8 cellular contexts compared by ENCODE assay signal in the genomic region with DNA sequence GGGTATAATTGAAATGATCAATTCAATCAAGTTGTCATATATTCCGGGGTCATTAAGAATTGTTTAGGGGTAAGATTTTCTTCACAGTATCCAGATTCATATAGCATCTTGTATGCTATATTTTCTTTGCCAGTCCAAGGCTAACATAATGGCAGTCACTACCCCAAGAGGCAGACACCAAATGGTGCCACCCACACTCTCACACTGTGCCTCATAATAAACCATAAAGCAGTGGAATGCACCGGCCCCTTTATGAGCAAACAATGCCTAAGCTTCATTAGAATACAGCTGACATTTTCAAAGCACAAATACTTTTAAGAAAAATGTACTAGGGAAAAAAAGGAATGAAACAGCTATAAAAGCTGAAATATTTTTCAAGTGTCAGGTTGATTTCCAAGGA.
A peak's percentile ranks its signal among the peaks of the same experiment; 100 is the strongest.
DNase-seq lines count a peak whose midpoint lies in the region; ATAC-seq and TF ChIP-seq lines count a peak whose summit lies in the region.

No MANE protein-coding gene starts in this region.

- TF ChIP-seq POLR2A in erythroblast (IDR thresholded peaks at IDR 0.05; ENCODE audit: low read length) = no peak

- H3K27me3 Mint-ChIP-seq in CD8-positive, alpha-beta memory T cell = no peaks in the 10 kb centered on the region
- H3K27me3 Mint-ChIP-seq in T-cell (no peaks in the 10 kb centered on the region), neural crest cell (ENCODE audit: low read depth) (no peaks in the 10 kb centered on the region)

- H3K27me3 ChIP-seq in CD8-positive, alpha-beta memory T cell (ENCODE audit: insufficient read depth, low read length, poor library complexity, severe bottlenecking) = no peaks in the 10 kb centered on the region
- H3K27me3 ChIP-seq in HUES48 (ENCODE audit: control insufficient read depth, insufficient read depth, low read length) = no peaks in the 10 kb centered on the region

- H3K4me3 Mint-ChIP-seq in CD8-positive, alpha-beta memory T cell = peak overlapping the region; percentile 38 to 85 (median 70)
- H3K4me3 Mint-ChIP-seq in T-cell = peak overlapping the region; percentile 78 to 87 (median 79)
- peak overlapping the region; percentile 94 for H3K4me3 Mint-ChIP-seq in neural crest cell

- H3K4me1 ChIP-seq in CD8-positive, alpha-beta memory T cell (ENCODE audit: insufficient read depth, low read length) = peaks cover 4% of the 10 kb centered on the region
- H3K4me1 ChIP-seq in HUES48 (ENCODE audit: control insufficient read depth, insufficient read depth, low read length) = peaks cover 27% of the 10 kb centered on the region

- peaks cover 16 to 49% (median 31%) of the 10 kb centered on the region in 3 donors for H3K4me1 Mint-ChIP-seq in CD8-positive, alpha-beta memory T cell
- H3K4me1 Mint-ChIP-seq in T-cell = peaks cover 33 to 41% (median 35%) of the 10 kb centered on the region in 3 donors
- H3K4me1 Mint-ChIP-seq in neural crest cell = peaks cover 41% of the 10 kb centered on the region

- no peaks in the 10 kb centered on the region for H3K9me3 Mint-ChIP-seq in CD8-positive, alpha-beta memory T cell
- H3K9me3 Mint-ChIP-seq in T-cell (no peaks in the 10 kb centered on the region), neural crest cell (no peaks in the 10 kb centered on the region)

- POLR2A ChIA-PET in CD8-positive, alpha-beta memory T cell (lab: Charles Lee) = no interaction called here
- POLR2A ChIA-PET in T-cell (lab: Charles Lee) = no interaction called here

- peak overlapping the region; percentile 79 for H3K9ac ChIP-seq in HUES48 (ENCODE audit: low read depth, low read length)

- TF ChIP-seq CTCF in neural crest cell (conservative IDR thresholded peaks at IDR 0.05) = no peak

- no peaks in the 10 kb centered on the region for H3K36me3 ChIP-seq in CD8-positive, alpha-beta memory T cell (ENCODE audit: insufficient read depth, low read length)
- H3K36me3 ChIP-seq in HUES48 (ENCODE audit: control insufficient read depth, insufficient read depth, low read length) = peaks cover 6% of the 10 kb centered on the region

- H3K27ac ChIP-seq in CD8-positive, alpha-beta memory T cell (ENCODE audit: low read depth, low read length) = peak overlapping the region; percentile 57
- H3K27ac ChIP-seq in HUES48 (ENCODE audit: low read depth, low read length) = peak overlapping the region; percentile 93

- peak; percentile 50 for ATAC-seq in GM19035 (IDR thresholded peaks at IDR 0.05; ENCODE audit: unreplicated experiment)
- peak in 3 of 4 experiments; percentile 46 to 80 (median 53) for ATAC-seq in T-cell (replicated peaks in 1 of 4)
- ATAC-seq in GM19324 (IDR thresholded peaks at IDR 0.05; ENCODE audit: low FRiP score, unreplicated experiment) = no peak

- peaks cover 0 to 5% (median 4%) of the 10 kb centered on the region in 3 donors for H3K36me3 Mint-ChIP-seq in CD8-positive, alpha-beta memory T cell
- peaks cover 7% of the 10 kb centered on the region for H3K36me3 Mint-ChIP-seq in T-cell
- peaks cover 4% of the 10 kb centered on the region for H3K36me3 Mint-ChIP-seq in neural crest cell (ENCODE audit: low read depth)

- CTCF ChIA-PET in CD8-positive, alpha-beta memory T cell (lab: Charles Lee) = no interaction called here
- CTCF ChIA-PET in T-cell (lab: Charles Lee) = interaction anchor here in 1 of 2 donors (0.8 kb wide), 2 partner anchors 73 to 115 kb away, joined by 3 to 4 read pairs; no protein-coding TSS in a partner anchor

- peak in 1 of 5 donors; percentile 12 for DNase-seq in CD8-positive, alpha-beta memory T cell
- DNase-seq in T-cell (peak in 21 of 34 experiments; percentile 1 to 34 (median 12)), erythroblast (lab: John Stamatoyannopoulos, UW) (peak; percentile 67 to 76), neural crest cell (ENCODE audit: low read depth, low spot score) (no peak), 8988T (no peak)

- H3K27ac Mint-ChIP-seq in CD8-positive, alpha-beta memory T cell = peak overlapping the region in 5 of 8 donors; percentile 30 to 72 (median 45)
- peak overlapping the region; percentile 40 to 80 for H3K27ac Mint-ChIP-seq in T-cell
- peak overlapping the region; percentile 51 for H3K27ac Mint-ChIP-seq in neural crest cell (ENCODE audit: unreplicated experiment)

- H3K9me3 ChIP-seq in CD8-positive, alpha-beta memory T cell (ENCODE audit: low read length) = no peaks in the 10 kb centered on the region
- H3K9me3 ChIP-seq in HUES48 (ENCODE audit: control insufficient read depth, insufficient read depth, low read length) = no peaks in the 10 kb centered on the region

- H3K4me3 ChIP-seq in CD8-positive, alpha-beta memory T cell (ENCODE audit: low read length) = peak overlapping the region; percentile 62
- peak overlapping the region; percentile 86 for H3K4me3 ChIP-seq in HUES48 (ENCODE audit: low read depth, low read length)

Comparison
In these comparisons a context has a peak if more than half of its experiments do, and no peak if none do; other contexts are left out.
1. DNase-seq: peak in T-cell (21 of 34) and erythroblast (2 of 2); none in neural crest cell (single experiment) and 8988T (single experiment).
2. Peak in every context shown above with its lines, with median percentiles within 50 percentile points of each other: H3K27ac Mint-ChIP-seq and H3K4me3 Mint-ChIP-seq.